In the genomic region with DNA sequence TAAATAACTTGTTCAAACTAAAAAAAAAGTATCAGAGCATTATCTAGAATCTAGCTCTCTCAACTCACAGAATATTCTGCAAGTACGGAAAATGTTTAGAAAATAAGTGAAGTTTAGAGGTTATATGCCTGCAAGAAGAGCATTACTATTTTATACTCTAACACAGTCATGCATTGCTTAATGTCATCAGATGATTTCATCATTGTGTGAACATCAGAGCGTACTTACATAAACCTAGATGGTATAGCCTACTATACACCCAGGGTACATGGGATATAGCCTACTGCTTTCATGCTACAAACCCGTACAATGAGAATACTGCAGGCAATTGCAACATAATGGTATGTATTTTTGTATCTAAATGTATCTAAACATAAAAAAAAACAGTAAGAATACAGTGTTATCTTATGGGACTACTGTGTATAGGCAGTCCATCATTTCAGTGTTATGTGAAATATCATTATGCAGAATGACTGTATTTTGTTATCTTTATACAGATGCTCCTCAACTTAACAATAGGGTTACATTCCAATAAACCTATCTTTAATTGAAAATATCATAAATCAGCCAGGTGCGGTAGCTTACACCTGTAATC, we compare ENCODE assay signal across 1 cellular context.
TF ChIP-seq lines count a peak whose summit lies in the region.

No MANE protein-coding gene starts in this region.

TF ChIP-seq in SK-N-SH treated with all-trans-retinoic acid at 6 μM for 48 hours, 23 proteins besides CTCF, POLR2A, EP300 and RAD21 (continued from another document):
- TF ChIP-seq, protein P1, sequence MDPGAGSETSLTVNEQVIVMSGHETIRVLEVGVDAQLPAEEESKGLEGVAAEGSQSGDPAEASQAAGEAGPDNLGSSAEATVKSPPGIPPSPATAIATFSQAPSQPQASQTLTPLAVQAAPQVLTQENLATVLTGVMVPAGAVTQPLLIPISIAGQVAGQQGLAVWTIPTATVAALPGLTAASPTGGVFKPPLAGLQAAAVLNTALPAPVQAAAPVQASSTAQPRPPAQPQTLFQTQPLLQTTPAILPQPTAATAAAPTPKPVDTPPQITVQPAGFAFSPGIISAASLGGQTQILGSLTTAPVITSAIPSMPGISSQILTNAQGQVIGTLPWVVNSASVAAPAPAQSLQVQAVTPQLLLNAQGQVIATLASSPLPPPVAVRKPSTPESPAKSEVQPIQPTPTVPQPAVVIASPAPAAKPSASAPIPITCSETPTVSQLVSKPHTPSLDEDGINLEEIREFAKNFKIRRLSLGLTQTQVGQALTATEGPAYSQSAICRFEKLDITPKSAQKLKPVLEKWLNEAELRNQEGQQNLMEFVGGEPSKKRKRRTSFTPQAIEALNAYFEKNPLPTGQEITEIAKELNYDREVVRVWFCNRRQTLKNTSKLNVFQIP (CRISPR knock-in tag; IDR thresholded peaks at IDR 0.05; ENCODE audit: borderline replicate concordance, low read depth) = no peak
- TF ChIP-seq CSDC2 (CRISPR knock-in tag; IDR thresholded peaks at IDR 0.05) (no peak), ZFP3 (CRISPR knock-in tag; IDR thresholded peaks at IDR 0.05) (no peak), SNAI2 (CRISPR knock-in tag; IDR thresholded peaks at IDR 0.05) (no peak), TCF4 (CRISPR knock-in tag; IDR thresholded peaks at IDR 0.05; ENCODE audit: borderline replicate concordance) (no peak)
- TF ChIP-seq, protein P2, sequence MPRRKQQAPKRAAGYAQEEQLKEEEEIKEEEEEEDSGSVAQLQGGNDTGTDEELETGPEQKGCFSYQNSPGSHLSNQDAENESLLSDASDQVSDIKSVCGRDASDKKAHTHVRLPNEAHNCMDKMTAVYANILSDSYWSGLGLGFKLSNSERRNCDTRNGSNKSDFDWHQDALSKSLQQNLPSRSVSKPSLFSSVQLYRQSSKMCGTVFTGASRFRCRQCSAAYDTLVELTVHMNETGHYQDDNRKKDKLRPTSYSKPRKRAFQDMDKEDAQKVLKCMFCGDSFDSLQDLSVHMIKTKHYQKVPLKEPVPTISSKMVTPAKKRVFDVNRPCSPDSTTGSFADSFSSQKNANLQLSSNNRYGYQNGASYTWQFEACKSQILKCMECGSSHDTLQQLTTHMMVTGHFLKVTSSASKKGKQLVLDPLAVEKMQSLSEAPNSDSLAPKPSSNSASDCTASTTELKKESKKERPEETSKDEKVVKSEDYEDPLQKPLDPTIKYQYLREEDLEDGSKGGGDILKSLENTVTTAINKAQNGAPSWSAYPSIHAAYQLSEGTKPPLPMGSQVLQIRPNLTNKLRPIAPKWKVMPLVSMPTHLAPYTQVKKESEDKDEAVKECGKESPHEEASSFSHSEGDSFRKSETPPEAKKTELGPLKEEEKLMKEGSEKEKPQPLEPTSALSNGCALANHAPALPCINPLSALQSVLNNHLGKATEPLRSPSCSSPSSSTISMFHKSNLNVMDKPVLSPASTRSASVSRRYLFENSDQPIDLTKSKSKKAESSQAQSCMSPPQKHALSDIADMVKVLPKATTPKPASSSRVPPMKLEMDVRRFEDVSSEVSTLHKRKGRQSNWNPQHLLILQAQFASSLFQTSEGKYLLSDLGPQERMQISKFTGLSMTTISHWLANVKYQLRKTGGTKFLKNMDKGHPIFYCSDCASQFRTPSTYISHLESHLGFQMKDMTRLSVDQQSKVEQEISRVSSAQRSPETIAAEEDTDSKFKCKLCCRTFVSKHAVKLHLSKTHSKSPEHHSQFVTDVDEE (CRISPR knock-in tag; IDR thresholded peaks at IDR 0.05) = no peak
- TF ChIP-seq, protein P3, sequence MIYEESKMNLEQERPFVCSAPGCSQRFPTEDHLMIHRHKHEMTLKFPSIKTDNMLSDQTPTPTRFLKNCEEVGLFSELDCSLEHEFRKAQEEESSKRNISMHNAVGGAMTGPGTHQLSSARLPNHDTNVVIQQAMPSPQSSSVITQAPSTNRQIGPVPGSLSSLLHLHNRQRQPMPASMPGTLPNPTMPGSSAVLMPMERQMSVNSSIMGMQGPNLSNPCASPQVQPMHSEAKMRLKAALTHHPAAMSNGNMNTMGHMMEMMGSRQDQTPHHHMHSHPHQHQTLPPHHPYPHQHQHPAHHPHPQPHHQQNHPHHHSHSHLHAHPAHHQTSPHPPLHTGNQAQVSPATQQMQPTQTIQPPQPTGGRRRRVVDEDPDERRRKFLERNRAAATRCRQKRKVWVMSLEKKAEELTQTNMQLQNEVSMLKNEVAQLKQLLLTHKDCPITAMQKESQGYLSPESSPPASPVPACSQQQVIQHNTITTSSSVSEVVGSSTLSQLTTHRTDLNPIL (CRISPR knock-in tag; IDR thresholded peaks at IDR 0.05; ENCODE audit: low read depth) = no peak
